Comparison of ENCODE assay signal across 17 cellular contexts in genomic region chr3:42035007-42035406, GRCh38. TPM values are rescaled to one million over a fixed set of nuclear protein-coding genes. Genes with fewer than 3 reads are reported as not detected.
DNase-seq lines count a peak whose midpoint lies in the region; ATAC-seq, FAIRE-seq and TF ChIP-seq lines count a peak whose summit lies in the region.
"Had no signal": no experiment of that assay in that cellular context is flagged by ENCODE, and none has a peak within 500 bp of the region (broad histone marks: within the 10 kb centered on the region; RNA-seq: fewer than 3 reads in every experiment).

No MANE protein-coding gene starts in this region.

- no peak overlapping the region for H2BK15ac ChIP-seq in H9 (ENCODE audit: low read depth, low read length)

- H3K79me2 ChIP-seq in smooth muscle cell (ENCODE audit: low read depth) (peaks cover 48% of the 10 kb centered on the region), H9 (ENCODE audit: insufficient read depth, low read length) (0 out of 2 replicates have a peak, but pooled peaks cover 5% of the 10 kb centered on the region)

- no peak overlapping the region for H2AK5ac ChIP-seq in H9 (ENCODE audit: insufficient read length, low read length)

- no peak overlapping the region for H3K18ac ChIP-seq in H9 (ENCODE audit: insufficient read length, low read depth, low read length)

- H3K9me3 Mint-ChIP-seq in activated T-helper 17 cell treated with anti-CD3 and anti-CD28 coated beads, Interleukin-2, amount 50 U/mL, for 72 hours = no peaks in the 10 kb centered on the region
- no peaks in the 10 kb centered on the region for H3K9me3 Mint-ChIP-seq in H9
- H3K9me3 Mint-ChIP-seq: activated naive CD4-positive, alpha-beta T cell treated with anti-CD3 and anti-CD28 coated beads, Interleukin-2, amount 50 U/mL, for 72 hours; natural killer cell treated with Interleukin-12 subunit alpha and Interleukin-12 subunit beta and Interleukin-15 and Interleukin-18, amount 100 ng/mL, for 72 hours; stimulated activated naive CD8-positive, alpha-beta T cell treated with anti-CD3 and anti-CD28 coated beads, Interleukin-15, Interleukin-2, amounts not matched to agents 100 ng/mL and 50 ng/mL, for 24 hours had no signal

- DNase-seq in left kidney (ENCODE audit: low read depth, low spot score) = peak; percentile 19
- DNase-seq in smooth muscle cell (lab: John Stamatoyannopoulos, UW; ENCODE audit: unreplicated experiment) = no peak
- no peak for DNase-seq in pancreas
- no peak for DNase-seq in H9
- DNase-seq in DMS53 (lab: John Stamatoyannopoulos, UW) = no peak
- DNase-seq: caudate nucleus, Kasumi-1, NCI-H510A treated with DMSO at 0.1 percent for 48 hours, PC-3 had no signal

- no peaks in the 10 kb centered on the region for H3K36me3 ChIP-seq in smooth muscle cell (ENCODE audit: low read depth)
- no peaks in the 10 kb centered on the region for H3K36me3 ChIP-seq in pancreas

- H3K9ac ChIP-seq in smooth muscle cell (ENCODE audit: low read depth) (peak overlapping the region; percentile 17), H9 (ENCODE audit: extremely low read depth, insufficient read length, low read length) (no peak overlapping the region)

- no peak overlapping the region for H2BK5ac ChIP-seq in H9 (ENCODE audit: insufficient read length, low read length)

- no peak overlapping the region for H4K8ac ChIP-seq in H9 (replicated peaks; ENCODE audit: insufficient read length, low read depth, low read length)

- H3K27ac ChIP-seq in C4-2B = peak overlapping the region; percentile 82
- H3K27ac ChIP-seq in smooth muscle cell (ENCODE audit: low read depth) = peak overlapping the region; percentile 92
- H3K27ac ChIP-seq in pancreas = peak overlapping the region in 1 of 4 donors; percentile 55
- H3K27ac ChIP-seq in H9 (ENCODE audit: insufficient read length, low read depth, low read length) = no peak overlapping the region

- no peaks in the 10 kb centered on the region for H3K79me1 ChIP-seq in H9 (ENCODE audit: insufficient read depth, low read depth, low read length, poor library complexity, severe bottlenecking)

- ATAC-seq in activated T-helper 17 cell treated with anti-CD3 and anti-CD28 coated beads, Interleukin-2, amount 50 U/mL, for 72 hours (replicated peaks) = no peak
- ATAC-seq in pancreas (no peak), GM18519 (IDR thresholded peaks at IDR 0.05; ENCODE audit: low FRiP score, unreplicated experiment) (no peak)
- ATAC-seq: activated naive CD4-positive, alpha-beta T cell treated with anti-CD3 and anti-CD28 coated beads, Interleukin-2, amount 50 U/mL, for 72 hours; natural killer cell treated with Interleukin-12 subunit alpha and Interleukin-12 subunit beta and Interleukin-15 and Interleukin-18, amount 100 ng/mL, for 72 hours; PC-3 had no signal

- no peak overlapping the region for H2BK12ac ChIP-seq in H9 (ENCODE audit: insufficient read length, low read depth, low read length)

- H4K5ac ChIP-seq in H9 (ENCODE audit: insufficient read length, low read depth, low read length) = no peak overlapping the region

- peaks cover 20% of the 10 kb centered on the region for H3K36me3 Mint-ChIP-seq in activated T-helper 17 cell treated with anti-CD3 and anti-CD28 coated beads, Interleukin-2, amount 50 U/mL, for 72 hours (ENCODE audit: low read depth)
- H3K36me3 Mint-ChIP-seq in H9 (ENCODE audit: insufficient read depth in 1 of 3, low read depth in 3 of 3) = peaks cover 3 to 16% (median 7%) of the 10 kb centered on the region in 3 experiments; a peak in 6 of 7 replicates

- H3K27ac Mint-ChIP-seq in activated T-helper 17 cell treated with anti-CD3 and anti-CD28 coated beads, Interleukin-2, amount 50 U/mL, for 72 hours = peak overlapping the region; percentile 8
- H3K27ac Mint-ChIP-seq in H9 = no peak overlapping the region; a peak in 1 of 7 replicates
- H3K27ac Mint-ChIP-seq: stimulated activated naive CD8-positive, alpha-beta T cell treated with anti-CD3 and anti-CD28 coated beads, Interleukin-15, Interleukin-2, amounts not matched to agents 100 ng/mL and 50 ng/mL, for 24 hours had no signal

- no peaks in the 10 kb centered on the region for H4K20me1 ChIP-seq in smooth muscle cell (ENCODE audit: low read depth)
- H4K20me1 ChIP-seq in H9 (ENCODE audit: control insufficient read depth, insufficient read depth, insufficient read length) = no peaks in the 10 kb centered on the region

- H3K9me3 ChIP-seq in smooth muscle cell (replicated peaks; ENCODE audit: low read depth) (no peaks in the 10 kb centered on the region), pancreas (no peaks in the 10 kb centered on the region), H9 (ENCODE audit: control insufficient read depth, low read depth, low read length) (no peaks in the 10 kb centered on the region)

- H3K4me3 Mint-ChIP-seq in activated T-helper 17 cell treated with anti-CD3 and anti-CD28 coated beads, Interleukin-2, amount 50 U/mL, for 72 hours = no peak overlapping the region
- H3K4me3 Mint-ChIP-seq in H9 = no peak overlapping the region
- H3K4me3 Mint-ChIP-seq: natural killer cell treated with Interleukin-12 subunit alpha and Interleukin-12 subunit beta and Interleukin-15 and Interleukin-18, amount 100 ng/mL, for 72 hours; stimulated activated naive CD8-positive, alpha-beta T cell treated with anti-CD3 and anti-CD28 coated beads, Interleukin-15, Interleukin-2, amounts not matched to agents 100 ng/mL and 50 ng/mL, for 24 hours had no signal

- no peak overlapping the region for H2BK120ac ChIP-seq in H9 (ENCODE audit: low read depth, low read length, poor library complexity, severe bottlenecking)

- no peaks in the 10 kb centered on the region for H3K27me3 ChIP-seq in smooth muscle cell (ENCODE audit: low read depth)
- no peaks in the 10 kb centered on the region for H3K27me3 ChIP-seq in pancreas
- H3K27me3 ChIP-seq in H9 (ENCODE audit: insufficient read depth, low read length) = no peaks in the 10 kb centered on the region

- peaks cover 18% of the 10 kb centered on the region for H3F3A ChIP-seq in smooth muscle cell (ENCODE audit: low read depth)

- H3K14ac ChIP-seq in H9 (ENCODE audit: insufficient read depth, low read length) = no peak overlapping the region

- no peaks in the 10 kb centered on the region for H3K23me2 ChIP-seq in H9 (ENCODE audit: insufficient read length, low read depth, low read length, poor library complexity, severe bottlenecking)

- H3K4me3 ChIP-seq in smooth muscle cell = no peak overlapping the region
- H3K4me3 ChIP-seq in pancreas = no peak overlapping the region

- no peak overlapping the region for H3K56ac ChIP-seq in H9 (ENCODE audit: insufficient read length, low read depth, low read length)

- H3K4me1 ChIP-seq in smooth muscle cell (ENCODE audit: low read depth) (peaks cover 34% of the 10 kb centered on the region), pancreas (peaks cover 0 to 12% (median 5%) of the 10 kb centered on the region in 3 donors), H9 (ENCODE audit: insufficient read depth, low read length) (peaks cover 8% of the 10 kb centered on the region; the same call in 1 of the 2 replicates)

- intact Hi-C loops in pancreas (cut with DNase I) = loop anchor here in 1 of 3 donors (10.0 kb wide), 1 partner anchor 60 kb away; the partner anchor contains the start of gene TRAK1

- H3K4ac ChIP-seq in H9 (ENCODE audit: low read depth, low read length) = no peak overlapping the region

- 92% methylated on average over 3 of the region's 3 CpGs for WGBS in smooth muscle cell (ENCODE audit: low lambda C conversion rate)
- 95 to 99% methylated on average over 3 of the region's 3 CpGs for WGBS in pancreas, 2 donors
- no CpG with 5 or more reads among the region's 3 CpGs for WGBS in H9 (ENCODE audit: extremely low coverage, insufficient read length, low lambda C conversion rate)

- TF ChIP-seq CTCF in C4-2B (conservative IDR thresholded peaks at IDR 0.05) (no peak), smooth muscle cell (IDR thresholded peaks at IDR 0.05; ENCODE audit: borderline replicate concordance, insufficient read depth, poor library complexity, severe bottlenecking) (no peak), pancreas (IDR thresholded peaks at IDR 0.05) (no peak), H9 (conservative IDR thresholded peaks at IDR 0.05) (no peak)

- no peak overlapping the region for H3K23ac ChIP-seq in H9 (ENCODE audit: insufficient read length, low read depth, low read length)

- H3K4me2 ChIP-seq in smooth muscle cell = no peak overlapping the region
- H3K4me2 ChIP-seq in H9 (ENCODE audit: insufficient read depth, insufficient read length, low read length) = no peak overlapping the region

- peaks cover 21% of the 10 kb centered on the region for H3K4me1 Mint-ChIP-seq in activated T-helper 17 cell treated with anti-CD3 and anti-CD28 coated beads, Interleukin-2, amount 50 U/mL, for 72 hours
- H3K4me1 Mint-ChIP-seq in H9 = peaks cover 26 to 31% of the 10 kb centered on the region in 2 experiments

- H2BK20ac ChIP-seq in H9 (ENCODE audit: low read depth, low read length, poor library complexity, severe bottlenecking) = no peak overlapping the region

- H3K27me3 Mint-ChIP-seq in activated T-helper 17 cell treated with anti-CD3 and anti-CD28 coated beads, Interleukin-2, amount 50 U/mL, for 72 hours = no peaks in the 10 kb centered on the region
- H3K27me3 Mint-ChIP-seq in H9 (ENCODE audit: low read depth) = no peaks in the 10 kb centered on the region
- H3K27me3 Mint-ChIP-seq: natural killer cell treated with Interleukin-12 subunit alpha and Interleukin-12 subunit beta and Interleukin-15 and Interleukin-18, amount 100 ng/mL, for 72 hours; stimulated activated naive CD8-positive, alpha-beta T cell treated with anti-CD3 and anti-CD28 coated beads, Interleukin-15, Interleukin-2, amounts not matched to agents 100 ng/mL and 50 ng/mL, for 24 hours had no signal

- no peak overlapping the region for H4K91ac ChIP-seq in H9 (ENCODE audit: insufficient read length, low read depth, low read length)

- no peak for FAIRE-seq in pancreas (lab: Jason Lieb, UNC)
- FAIRE-seq: endometrium, keratinocyte had no signal

- H3T11ph ChIP-seq in H9 (ENCODE audit: low read length) = no peak overlapping the region

- H2AFZ ChIP-seq in smooth muscle cell (ENCODE audit: low read depth) = no peak overlapping the region
- H2AFZ ChIP-seq in H9 (ENCODE audit: low read length) = no peak overlapping the region

RNA-seq across cellular contexts. Expression of gene TRAK1, which starts 56.1 kb away (rescaled TPM):
- 10 to 100 TPM; 17.4 to 23.8 TPM for total RNA-seq in activated T-helper 17 cell treated with anti-CD3 and anti-CD28 coated beads, Interleukin-2, amount 50 U/mL, for 72 hours
- total RNA-seq in smooth muscle cell = 13.7 and 16.3 TPM in 2 replicates
- 8.7 and 13.9 TPM in 2 replicates for polyA plus RNA-seq in smooth muscle cell
- 10 to 100 TPM in 4 of 6 donors, 1 to 10 TPM in 2; 9.3 to 24.3 (median 11.7) TPM for total RNA-seq in pancreas
- 10 to 100 TPM; 10.6 to 19.7 TPM for polyA plus RNA-seq in pancreas
- total RNA-seq in H9 (2021) = 30.6 and 34.2 TPM in 2 replicates
